20 cellular contexts compared by ENCODE assay signal in the genomic region with DNA sequence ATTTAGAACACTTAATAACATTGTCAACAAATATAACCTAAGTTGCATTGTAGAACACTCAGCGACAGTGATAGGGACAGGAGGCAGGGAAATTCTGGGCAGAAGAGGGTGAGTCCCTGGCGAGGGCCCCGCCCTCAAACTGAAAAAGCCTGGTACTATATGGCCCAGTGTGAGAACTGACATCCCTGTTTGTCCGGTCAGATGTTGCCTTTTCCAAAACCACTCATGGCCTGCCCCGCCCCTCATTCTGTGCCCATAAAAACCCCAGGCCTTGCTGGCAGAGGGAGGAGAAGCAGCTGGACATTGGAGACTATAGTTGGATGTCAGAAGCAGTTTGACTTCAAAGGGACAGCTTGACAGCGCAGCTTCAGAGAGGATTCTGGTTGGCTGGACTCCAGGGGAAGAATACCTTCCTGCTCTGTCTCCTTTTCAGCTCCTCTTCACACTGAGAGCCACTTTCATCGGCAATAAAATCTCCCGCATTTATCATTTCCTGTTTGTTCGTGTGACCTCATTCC. TPM values are rescaled to one million over a fixed set of nuclear protein-coding genes. Genes with fewer than 3 reads are reported as not detected.
DNase-seq lines count a peak whose midpoint lies in the region; ATAC-seq and TF ChIP-seq lines count a peak whose summit lies in the region.
"Had no signal": no experiment of that assay in that cellular context is flagged by ENCODE, and none has a peak within 500 bp of the region (broad histone marks: within the 10 kb centered on the region; RNA-seq: fewer than 3 reads in every experiment).

No MANE protein-coding gene starts in this region.

- no TSS peak for BruUV-seq in PC-3 (replicated peaks; lab: Mats Ljungman, UMichigan)

- ATAC-seq in PC-3 = 0 out of 2 replicates have a peak, but pooled peaks have one; percentile 24
- no peak for ATAC-seq in naive thymus-derived CD8-positive, alpha-beta T cell
- ATAC-seq: HepG2, T-cell had no signal

- no peak overlapping the region for H3K27ac ChIP-seq in PC-3 (ENCODE audit: low read length)
- H3K27ac ChIP-seq in CD4-positive, alpha-beta memory T cell (ENCODE audit: low read depth, low read length) = no peak overlapping the region
- H3K27ac ChIP-seq: 22Rv1 had no signal

- H3K9ac ChIP-seq in PC-3 (ENCODE audit: low read length) (no peak overlapping the region), iPS-15b (ENCODE audit: low read depth, low read length) (no peak overlapping the region)

- peak overlapping the region in 5 of 10 donors; percentile 6 to 83 (median 24) for H3K27ac Mint-ChIP-seq in naive thymus-derived CD8-positive, alpha-beta T cell
- no peak overlapping the region for H3K27ac Mint-ChIP-seq in CD4-positive, alpha-beta memory T cell
- H3K27ac Mint-ChIP-seq: CD14-positive monocyte had no signal

- POLR2A ChIA-PET in PC-3 (lab: Charles Lee; ENCODE audit: unreplicated experiment) = no interaction called here
- POLR2A ChIA-PET in naive thymus-derived CD8-positive, alpha-beta T cell (lab: Charles Lee) = interaction anchor here (0.8 kb wide), 2 partner anchors 10 to 39 kb away, joined by 3 read pairs; no protein-coding TSS in a partner anchor
- POLR2A ChIA-PET in CD4-positive, alpha-beta memory T cell (lab: Charles Lee; ENCODE audit: partially characterized antibody) = no interaction called here

- H3K9me3 ChIP-seq in PC-3 (ENCODE audit: low read length) = 0 out of 2 replicates have a peak, but pooled peaks cover 6% of the 10 kb centered on the region
- H3K9me3 ChIP-seq in iPS-15b (ENCODE audit: control insufficient read depth, insufficient read depth, low read length) = no peaks in the 10 kb centered on the region
- no peaks in the 10 kb centered on the region for H3K9me3 ChIP-seq in CD4-positive, alpha-beta memory T cell (ENCODE audit: control insufficient read depth in 1 of 2, low read length in 2 of 2)

- H4K20me1 ChIP-seq in PC-3 (ENCODE audit: low read length) = no peaks in the 10 kb centered on the region

- peak; percentile 19 for DNase-seq in DMS53 (lab: John Stamatoyannopoulos, UW)
- no peak for DNase-seq in DMS53 treated with DMSO at 0.1 percent for 48 hours (lab: John Stamatoyannopoulos, UW; ENCODE audit: unreplicated experiment)
- DNase-seq in PC-3 = peak; percentile 21
- DNase-seq in GM03348 (ENCODE audit: low spot score) = no peak
- no peak for DNase-seq in activated CD4-positive, alpha-beta T cell treated with anti-CD3 and anti-CD28 coated beads for 1 hour
- DNase-seq in naive thymus-derived CD8-positive, alpha-beta T cell = no peak
- DNase-seq in CD4-positive, alpha-beta memory T cell = no peak
- DNase-seq: DND-41, GF-D8, GOT3, Karpas-422, NCI-H1105 treated with DMSO at 0.1 percent for 48 hours, NCI-H187 treated with DMSO at 0.1 percent for 48 hours, NCI-H526, OCI-M1, T-cell had no signal

- H2AFZ ChIP-seq in PC-3 (ENCODE audit: low read length) = no peak overlapping the region

- no peaks in the 10 kb centered on the region for H3K27me3 Mint-ChIP-seq in naive thymus-derived CD8-positive, alpha-beta T cell
- H3K27me3 Mint-ChIP-seq in CD4-positive, alpha-beta memory T cell = no peaks in the 10 kb centered on the region
- H3K27me3 Mint-ChIP-seq: T-cell had no signal

- no peaks in the 10 kb centered on the region for H3K79me2 ChIP-seq in PC-3 (ENCODE audit: low read length)

- peak overlapping the region in 2 of 10 donors; percentile 31 to 59 for H3K4me3 Mint-ChIP-seq in naive thymus-derived CD8-positive, alpha-beta T cell
- no peak overlapping the region for H3K4me3 Mint-ChIP-seq in CD4-positive, alpha-beta memory T cell
- H3K4me3 Mint-ChIP-seq: CD14-positive monocyte, T-cell had no signal

- CTCF ChIA-PET in PC-3 (lab: Charles Lee) = no interaction called here
- CTCF ChIA-PET in CD4-positive, alpha-beta memory T cell (lab: Charles Lee; ENCODE audit: partially characterized antibody) = interaction anchor here (1.2 kb wide), 1 partner anchor 93 kb away, joined by 3 read pairs; no protein-coding TSS in a partner anchor

- H3K9me2 ChIP-seq in PC-3 (replicated peaks; ENCODE audit: low read length) = no peaks in the 10 kb centered on the region

- H3K36me3 ChIP-seq in PC-3 (ENCODE audit: low read depth, low read length) (no peaks in the 10 kb centered on the region), iPS-15b (ENCODE audit: control insufficient read depth, insufficient read depth, low read length) (no peaks in the 10 kb centered on the region)
- H3K36me3 ChIP-seq in CD4-positive, alpha-beta memory T cell (ENCODE audit: insufficient read depth, low read length) = no peaks in the 10 kb centered on the region

- TF ChIP-seq CTCF in PC-3 (conservative IDR thresholded peaks at IDR 0.05; ENCODE audit: low read depth, low read length) = no peak

- peaks cover 5 to 39% (median 25%) of the 10 kb centered on the region in 9 donors for H3K9me3 Mint-ChIP-seq in naive thymus-derived CD8-positive, alpha-beta T cell
- peaks cover 0 to 32% (median 23%) of the 10 kb centered on the region in 8 donors for H3K9me3 Mint-ChIP-seq in CD4-positive, alpha-beta memory T cell

- H3K36me3 Mint-ChIP-seq in naive thymus-derived CD8-positive, alpha-beta T cell = peaks cover 14 to 41% (median 38%) of the 10 kb centered on the region in 3 donors
- peaks cover 17 to 25% of the 10 kb centered on the region in 2 donors for H3K36me3 Mint-ChIP-seq in CD4-positive, alpha-beta memory T cell

- no peak overlapping the region for H3K4me2 ChIP-seq in PC-3 (ENCODE audit: low read length)

- intact Hi-C loops in PC-3 (cut with micrococcal nuclease) = no loop called here
- intact Hi-C loops in CD4-positive, alpha-beta memory T cell (cut with micrococcal nuclease) = no loop called here

- H3K4me3 ChIP-seq in PC-3 (ENCODE audit: low read length) (no peak overlapping the region), iPS-15b (ENCODE audit: low read depth, low read length) (peak overlapping the region; percentile 42)
- no peak overlapping the region for H3K4me3 ChIP-seq in CD4-positive, alpha-beta memory T cell (ENCODE audit: low read length in 2 of 2)

- no peaks in the 10 kb centered on the region for H3K27me3 ChIP-seq in PC-3 (ENCODE audit: low read length)
- no peaks in the 10 kb centered on the region for H3K27me3 ChIP-seq in iPS-15b (ENCODE audit: control insufficient read depth, insufficient read depth, low read length)
- no peaks in the 10 kb centered on the region for H3K27me3 ChIP-seq in CD4-positive, alpha-beta memory T cell (ENCODE audit: insufficient read depth, low read length)

- no peaks in the 10 kb centered on the region for H3F3A ChIP-seq in PC-3 (ENCODE audit: low read length, unreplicated experiment)

- H3K4me1 Mint-ChIP-seq in naive thymus-derived CD8-positive, alpha-beta T cell = peaks cover 16 to 58% (median 45%) of the 10 kb centered on the region in 4 donors
- H3K4me1 Mint-ChIP-seq in CD4-positive, alpha-beta memory T cell = peaks cover 16 to 41% (median 21%) of the 10 kb centered on the region in 4 donors

- H3K4me1 ChIP-seq in PC-3 (ENCODE audit: insufficient read depth, low read length) (peaks cover 6% of the 10 kb centered on the region), iPS-15b (ENCODE audit: control insufficient read depth, insufficient read depth, low read length) (peaks cover 4% of the 10 kb centered on the region)
- peaks cover 8% of the 10 kb centered on the region for H3K4me1 ChIP-seq in CD4-positive, alpha-beta memory T cell (ENCODE audit: insufficient read depth, low read length)

RNA-seq across cellular contexts. Expression of gene FAM117B, which starts 47.0 kb away (rescaled TPM):
- 2.2 and 3.6 TPM in 2 replicates for total RNA-seq in PC-3 (2014; rRNA removed)
- total RNA-seq in naive thymus-derived CD8-positive, alpha-beta T cell = 10 to 100 TPM; 55.6 to 57.2 TPM
- polyA plus RNA-seq in naive thymus-derived CD8-positive, alpha-beta T cell = 10 to 100 TPM; 11.0 to 24.4 (median 16.0) TPM
- total RNA-seq in CD4-positive, alpha-beta memory T cell = 10 to 100 TPM; 26.2 to 27.1 TPM
- 10 to 100 TPM in 1 of 2 donors, 1 to 10 TPM in 1; 4.8 to 11.9 TPM for polyA plus RNA-seq in CD4-positive, alpha-beta memory T cell

Comparison
In these comparisons a context has a peak if more than half of its experiments do, and no peak if none do; other contexts are left out.
1. DNase-seq: peak in DMS53 (single experiment) and PC-3 (single experiment); none in DMS53 treated with DMSO at 0.1 percent for 48 hours (single experiment), GM03348 (single experiment), activated CD4-positive, alpha-beta T cell treated with anti-CD3 and anti-CD28 coated beads for 1 hour (single experiment), naive thymus-derived CD8-positive, alpha-beta T cell (0 of 10) and CD4-positive, alpha-beta memory T cell (0 of 5).